30 cellular contexts compared by ENCODE assay signal in genomic region chr5:109964136-109964535, GRCh38.
DNase-seq lines count a peak whose midpoint lies in the region; ATAC-seq lines count a peak whose summit lies in the region.
"Had no signal": no experiment of that assay in that cellular context is flagged by ENCODE, and none has a peak within 500 bp of the region (broad histone marks: within the 10 kb centered on the region; RNA-seq: fewer than 3 reads in every experiment).

No MANE protein-coding gene starts in this region.

- ATAC-seq in activated T-helper 17 cell treated with anti-CD3 and anti-CD28 coated beads, Interleukin-2, amount 50 U/mL, for 72 hours (replicated peaks), result peak; percentile 31
- ATAC-seq in stimulated activated memory B cell treated with anti-CD40 and anti-IgM and Interleukin-4, amounts not matched to agents 10 μg/mL and 1 μg/mL and 100 μg/mL, for 72 hours, result no peak
- ATAC-seq: gastrocnemius medialis, K562, left lobe of liver, sciatic nerve, SK-N-SH treated with all-trans-retinoic acid at 6 μM for 48 hours had no signal

- H3K27ac Mint-ChIP-seq in activated T-helper 17 cell treated with anti-CD3 and anti-CD28 coated beads, Interleukin-2, amount 50 U/mL, for 72 hours, result no peak overlapping the region
- no peak overlapping the region for H3K27ac Mint-ChIP-seq in stimulated activated memory B cell treated with anti-CD40 and anti-IgM and Interleukin-4, amounts not matched to agents 10 μg/mL and 1 μg/mL and 100 μg/mL, for 72 hours
- H3K27ac Mint-ChIP-seq: activated naive CD4-positive, alpha-beta T cell treated with anti-CD3 and anti-CD28 coated beads, Interleukin-2, amount 50 U/mL, for 24 hours; CD4-positive, alpha-beta T cell; dendritic cell treated with granulocyte-macrophage colony-stimulating factor and Interleukin-4, amounts not matched to agents 40 ng/mL and 50 ng/mL, for 4 days; endodermal cell; progenitor cell of endocrine pancreas had no signal

- no peak overlapping the region for H3K4me3 Mint-ChIP-seq in activated T-helper 17 cell treated with anti-CD3 and anti-CD28 coated beads, Interleukin-2, amount 50 U/mL, for 72 hours
- H3K4me3 Mint-ChIP-seq in stimulated activated memory B cell treated with anti-CD40 and anti-IgM and Interleukin-4, amounts not matched to agents 10 μg/mL and 1 μg/mL and 100 μg/mL, for 72 hours, result no peak overlapping the region
- H3K4me3 Mint-ChIP-seq: activated naive CD4-positive, alpha-beta T cell treated with anti-CD3 and anti-CD28 coated beads, Interleukin-2, amount 50 U/mL, for 24 hours; CD4-positive, alpha-beta T cell; dendritic cell treated with granulocyte-macrophage colony-stimulating factor and Interleukin-4, amounts not matched to agents 40 ng/mL and 50 ng/mL, for 4 days; endodermal cell had no signal

- no peaks in the 10 kb centered on the region for H3K36me3 Mint-ChIP-seq in activated T-helper 17 cell treated with anti-CD3 and anti-CD28 coated beads, Interleukin-2, amount 50 U/mL, for 72 hours (ENCODE audit: low read depth)
- H3K36me3 Mint-ChIP-seq in stimulated activated memory B cell treated with anti-CD40 and anti-IgM and Interleukin-4, amounts not matched to agents 10 μg/mL and 1 μg/mL and 100 μg/mL, for 72 hours, result no peaks in the 10 kb centered on the region

- no peaks in the 10 kb centered on the region for H3K4me1 Mint-ChIP-seq in activated T-helper 17 cell treated with anti-CD3 and anti-CD28 coated beads, Interleukin-2, amount 50 U/mL, for 72 hours
- no peaks in the 10 kb centered on the region for H3K4me1 Mint-ChIP-seq in stimulated activated memory B cell treated with anti-CD40 and anti-IgM and Interleukin-4, amounts not matched to agents 10 μg/mL and 1 μg/mL and 100 μg/mL, for 72 hours
- H3K4me1 Mint-ChIP-seq: endodermal cell had no signal

- no peaks in the 10 kb centered on the region for H3K9me3 Mint-ChIP-seq in activated T-helper 17 cell treated with anti-CD3 and anti-CD28 coated beads, Interleukin-2, amount 50 U/mL, for 72 hours
- no peaks in the 10 kb centered on the region for H3K9me3 Mint-ChIP-seq in stimulated activated memory B cell treated with anti-CD40 and anti-IgM and Interleukin-4, amounts not matched to agents 10 μg/mL and 1 μg/mL and 100 μg/mL, for 72 hours
- H3K9me3 Mint-ChIP-seq: activated naive CD4-positive, alpha-beta T cell treated with anti-CD3 and anti-CD28 coated beads, Interleukin-2, amount 50 U/mL, for 24 hours; CD4-positive, alpha-beta T cell; dendritic cell treated with granulocyte-macrophage colony-stimulating factor and Interleukin-4, amounts not matched to agents 40 ng/mL and 50 ng/mL, for 4 days; endodermal cell had no signal

- DNase-seq in DMS 273 (lab: John Stamatoyannopoulos, UW; ENCODE audit: unreplicated experiment) (peak; percentile 47), DMS 273 treated with DMSO at 0.1 percent for 48 hours (lab: John Stamatoyannopoulos, UW) (no peak), LHCN-M2 (ENCODE audit: low read depth) (peak; percentile 5), kidney tubule cell (ENCODE audit: low spot score) (peak; percentile 85), inferior parietal cortex (ENCODE audit: extremely low spot score) (no peak), AML-193 (lab: John Stamatoyannopoulos, UW) (no peak)
- DNase-seq: activated CD4-positive, alpha-beta T cell treated with anti-CD3 and anti-CD28 coated beads for 4 hours; aorta; caudate nucleus; CD4-positive, alpha-beta T cell; endodermal cell; esophagus squamous epithelium; gastrocnemius medialis; H7; NCI-H1417 treated with DMSO at 0.1 percent for 48 hours; NCI-H2081 treated with DMSO at 0.1 percent for 48 hours; NCI-H226; stimulated activated CD4-positive, alpha-beta T cell treated with anti-CD3 and anti-CD28 coated beads, Interleukin-4, amount 100 ng/mL, for 24 hours; stimulated activated naive CD4-positive, alpha-beta T cell; T-helper 2 cell; testis had no signal

- no peaks in the 10 kb centered on the region for H3K27me3 Mint-ChIP-seq in activated T-helper 17 cell treated with anti-CD3 and anti-CD28 coated beads, Interleukin-2, amount 50 U/mL, for 72 hours
- no peaks in the 10 kb centered on the region for H3K27me3 Mint-ChIP-seq in stimulated activated memory B cell treated with anti-CD40 and anti-IgM and Interleukin-4, amounts not matched to agents 10 μg/mL and 1 μg/mL and 100 μg/mL, for 72 hours
- H3K27me3 Mint-ChIP-seq: activated naive CD4-positive, alpha-beta T cell treated with anti-CD3 and anti-CD28 coated beads, Interleukin-2, amount 50 U/mL, for 24 hours; CD4-positive, alpha-beta T cell; dendritic cell treated with granulocyte-macrophage colony-stimulating factor and Interleukin-4, amounts not matched to agents 40 ng/mL and 50 ng/mL, for 4 days; progenitor cell of endocrine pancreas had no signal

Comparison
In these comparisons a context has a peak if more than half of its experiments do, and no peak if none do; other contexts are left out.
1. DNase-seq: peak in DMS 273 (single experiment), LHCN-M2 (single experiment) and kidney tubule cell (single experiment); none in DMS 273 treated with DMSO at 0.1 percent for 48 hours (single experiment), inferior parietal cortex (single experiment) and AML-193 (0 of 2).